Comparison of ENCODE assay signal across 18 cellular contexts in the genomic region with DNA sequence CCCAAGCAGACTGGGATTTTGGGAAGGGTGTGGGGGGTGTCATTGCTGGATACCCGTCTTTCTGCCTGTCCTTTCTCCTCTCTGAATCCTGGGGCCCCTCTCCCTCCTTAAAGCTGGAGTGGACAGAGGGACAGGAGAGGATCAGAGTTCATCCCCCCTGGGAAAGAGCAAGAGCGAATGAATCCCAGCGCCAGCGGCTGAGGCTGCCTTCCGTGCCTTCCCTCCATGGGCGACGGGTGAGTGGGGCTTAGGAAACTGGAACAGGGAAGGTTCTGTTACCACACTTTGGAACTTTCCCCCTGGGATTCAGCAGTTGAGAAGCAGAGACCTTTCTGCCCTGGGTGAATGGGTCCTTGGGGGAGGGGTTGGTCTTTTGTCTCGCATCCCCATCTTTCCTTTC.
"Had no signal": no experiment of that assay in that cellular context is flagged by ENCODE, and none has a peak within 500 bp of the region (broad histone marks: within the 10 kb centered on the region; RNA-seq: fewer than 3 reads in every experiment).

No MANE protein-coding gene starts in this region.

- DNase-seq: activated CD4-positive, alpha-beta T cell treated with anti-CD3 and anti-CD28 coated beads, Interleukin-2, amount 10 ng/mL, durations not matched to agents 24 days and 14 days; activated gamma-delta T cell treated with Interleukin-2 at 50 U/mL for 16 hours; activated naive CD8-positive, alpha-beta T cell treated with anti-CD3 and anti-CD28 coated beads for 36 hours; activated T-cell treated with anti-CD3 and anti-CD28 coated beads for 4 hours; amniotic stem cell; caudate nucleus; mesenchymal stem cell; naive thymus-derived CD8-positive, alpha-beta T cell; sigmoid colon; stimulated activated CD4-positive, alpha-beta T cell treated with anti-CD3 and anti-CD28 coated beads, Interleukin-4, amount 100 ng/mL, for 4 hours; stimulated activated naive CD4-positive, alpha-beta T cell; T-helper 1 cell; T-helper 9 cell had no signal

- H3K4me1 ChIP-seq: gastroesophageal sphincter, sigmoid colon had no signal

- ATAC-seq: esophagus mucosa; gastroesophageal sphincter; heart left ventricle; naive thymus-derived CD8-positive, alpha-beta T cell had no signal

- H3K27me3 Mint-ChIP-seq: activated naive CD8-positive, alpha-beta T cell treated with anti-CD3 and anti-CD28 coated beads for 36 hours; naive thymus-derived CD8-positive, alpha-beta T cell had no signal

- H3K36me3 Mint-ChIP-seq: activated naive CD8-positive, alpha-beta T cell treated with anti-CD3 and anti-CD28 coated beads for 36 hours; naive thymus-derived CD8-positive, alpha-beta T cell had no signal

- H3K4me3 ChIP-seq: gastroesophageal sphincter, heart left ventricle, sigmoid colon had no signal

- H3K27ac Mint-ChIP-seq: activated CD4-positive, alpha-beta T cell treated with anti-CD3 and anti-CD28 coated beads, Interleukin-2, amount 10 ng/mL, durations not matched to agents 24 days and 14 days; activated naive CD8-positive, alpha-beta T cell treated with anti-CD3 and anti-CD28 coated beads for 36 hours; activated T-helper 1 cell treated with anti-CD3 and anti-CD28 coated beads, Interleukin-12 subunit alpha, Interleukin-12 subunit beta, Interleukin-2, Interleukin-4 antibody, amounts not matched to agents 30 ng/mL and 10 ng/mL and 1 ng/mL, durations not matched to agents 14 hours and 24 hours and 36 hours had no signal

- FAIRE-seq: urothelium cell line had no signal

- H3K36me3 ChIP-seq: gastroesophageal sphincter, heart left ventricle, sigmoid colon had no signal

- H3K9me3 Mint-ChIP-seq: activated CD4-positive, alpha-beta T cell treated with anti-CD3 and anti-CD28 coated beads, Interleukin-2, amount 10 ng/mL, durations not matched to agents 24 days and 14 days; activated naive CD8-positive, alpha-beta T cell treated with anti-CD3 and anti-CD28 coated beads for 36 hours; activated T-helper 1 cell treated with anti-CD3 and anti-CD28 coated beads, Interleukin-12 subunit alpha, Interleukin-12 subunit beta, Interleukin-2, Interleukin-4 antibody, amounts not matched to agents 30 ng/mL and 10 ng/mL and 1 ng/mL, durations not matched to agents 14 hours and 24 hours and 36 hours; naive thymus-derived CD8-positive, alpha-beta T cell had no signal

- H3K27ac ChIP-seq: gastroesophageal sphincter, heart left ventricle, sigmoid colon had no signal

- H3K4me1 Mint-ChIP-seq: activated CD4-positive, alpha-beta T cell treated with anti-CD3 and anti-CD28 coated beads, Interleukin-2, amount 10 ng/mL, durations not matched to agents 24 days and 14 days had no signal

- H3K9me3 ChIP-seq: gastroesophageal sphincter, heart left ventricle, sigmoid colon had no signal

- H3K27me3 ChIP-seq: gastroesophageal sphincter, heart left ventricle, sigmoid colon had no signal

- H3K4me3 Mint-ChIP-seq: activated CD4-positive, alpha-beta T cell treated with anti-CD3 and anti-CD28 coated beads, Interleukin-2, amount 10 ng/mL, durations not matched to agents 24 days and 14 days; activated naive CD8-positive, alpha-beta T cell treated with anti-CD3 and anti-CD28 coated beads for 36 hours; activated T-helper 1 cell treated with anti-CD3 and anti-CD28 coated beads, Interleukin-12 subunit alpha, Interleukin-12 subunit beta, Interleukin-2, Interleukin-4 antibody, amounts not matched to agents 30 ng/mL and 10 ng/mL and 1 ng/mL, durations not matched to agents 14 hours and 24 hours and 36 hours; naive thymus-derived CD8-positive, alpha-beta T cell had no signal
